7 cellular contexts compared by ENCODE assay signal in the genomic region with DNA sequence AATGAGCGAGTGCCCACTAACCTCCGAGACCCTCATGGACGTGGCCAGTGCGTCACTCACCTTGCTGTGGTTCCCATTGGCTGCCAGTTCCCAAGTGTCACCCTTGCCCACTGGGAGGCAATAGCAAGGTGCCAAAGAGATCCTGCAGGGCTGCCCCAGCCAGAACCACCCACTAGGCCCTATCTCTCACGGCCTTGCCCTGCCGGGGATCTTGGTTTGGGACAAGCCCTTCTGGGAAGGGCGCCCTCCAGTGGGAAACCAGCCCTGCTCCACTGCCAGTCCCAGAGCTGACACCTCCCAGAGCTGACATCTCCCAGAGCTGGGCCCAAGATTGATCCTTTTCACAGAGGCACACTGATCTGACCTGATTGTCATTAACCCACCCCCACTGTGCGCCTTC. TPM values are rescaled to one million over a fixed set of nuclear protein-coding genes. Genes with fewer than 3 reads are reported as not detected.
A peak's percentile ranks its signal among the peaks of the same experiment; 100 is the strongest.
DNase-seq lines count a peak whose midpoint lies in the region; ATAC-seq and TF ChIP-seq lines count a peak whose summit lies in the region.

No MANE protein-coding gene starts in this region.

- H3K36me3 Mint-ChIP-seq in endothelial cell (ENCODE audit: low read depth, unreplicated experiment), result peaks cover 11% of the 10 kb centered on the region
- no peaks in the 10 kb centered on the region for H3K36me3 Mint-ChIP-seq in stimulated activated memory B cell treated with anti-CD40 and anti-IgM and Interleukin-4, amounts not matched to agents 10 μg/mL and 1 μg/mL and 100 μg/mL, for 72 hours

- no peaks in the 10 kb centered on the region for H3K9me3 Mint-ChIP-seq in endothelial cell (ENCODE audit: unreplicated experiment)
- H3K9me3 Mint-ChIP-seq in stimulated activated memory B cell treated with anti-CD40 and anti-IgM and Interleukin-4, amounts not matched to agents 10 μg/mL and 1 μg/mL and 100 μg/mL, for 72 hours, result no peaks in the 10 kb centered on the region

- no peak for ATAC-seq in stimulated activated memory B cell treated with anti-CD40 and anti-IgM and Interleukin-4, amounts not matched to agents 10 μg/mL and 1 μg/mL and 100 μg/mL, for 72 hours
- ATAC-seq in GM21619 (IDR thresholded peaks at IDR 0.05; ENCODE audit: unreplicated experiment), result no peak

- TF ChIP-seq CTCF in GM12875 (IDR thresholded peaks at IDR 0.05; ENCODE audit: borderline replicate concordance, insufficient read depth, low read depth, low read length), result peak; percentile 66
- TF ChIP-seq CTCF in endothelial cell (IDR thresholded peaks at IDR 0.05; ENCODE audit: unreplicated experiment), result peak; percentile 43
- peak; percentile 36 for TF ChIP-seq CTCF in smooth muscle cell (IDR thresholded peaks at IDR 0.05; ENCODE audit: borderline replicate concordance, insufficient read depth, poor library complexity, severe bottlenecking)

- no peak overlapping the region for H3K27ac ChIP-seq in smooth muscle cell (ENCODE audit: low read depth)

- H3K9ac ChIP-seq in smooth muscle cell (ENCODE audit: low read depth), result no peak overlapping the region

- peaks cover 46% of the 10 kb centered on the region for H3K4me1 Mint-ChIP-seq in endothelial cell (ENCODE audit: unreplicated experiment)
- peaks cover 42% of the 10 kb centered on the region for H3K4me1 Mint-ChIP-seq in stimulated activated memory B cell treated with anti-CD40 and anti-IgM and Interleukin-4, amounts not matched to agents 10 μg/mL and 1 μg/mL and 100 μg/mL, for 72 hours

- no peak overlapping the region for H2AFZ ChIP-seq in smooth muscle cell (ENCODE audit: low read depth)

- peaks cover 18% of the 10 kb centered on the region for H4K20me1 ChIP-seq in smooth muscle cell (ENCODE audit: low read depth)

- no peak overlapping the region for H3K4me2 ChIP-seq in smooth muscle cell

- H3K4me1 ChIP-seq in smooth muscle cell (ENCODE audit: low read depth), result peaks cover 18% of the 10 kb centered on the region

- peak overlapping the region; percentile 65 for H3K4me3 Mint-ChIP-seq in endothelial cell (ENCODE audit: unreplicated experiment)
- no peak overlapping the region for H3K4me3 Mint-ChIP-seq in stimulated activated memory B cell treated with anti-CD40 and anti-IgM and Interleukin-4, amounts not matched to agents 10 μg/mL and 1 μg/mL and 100 μg/mL, for 72 hours

- H3K79me2 ChIP-seq in smooth muscle cell (ENCODE audit: low read depth), result peaks cover 13% of the 10 kb centered on the region

- H3K27me3 Mint-ChIP-seq in endothelial cell (ENCODE audit: unreplicated experiment), result peaks cover 7% of the 10 kb centered on the region
- H3K27me3 Mint-ChIP-seq in stimulated activated memory B cell treated with anti-CD40 and anti-IgM and Interleukin-4, amounts not matched to agents 10 μg/mL and 1 μg/mL and 100 μg/mL, for 72 hours, result no peaks in the 10 kb centered on the region

- no peaks in the 10 kb centered on the region for H3K9me3 ChIP-seq in smooth muscle cell (replicated peaks; ENCODE audit: low read depth)

- no peak overlapping the region for H3K4me3 ChIP-seq in GM12875 (ENCODE audit: low read depth, low read length)
- H3K4me3 ChIP-seq in smooth muscle cell, result no peak overlapping the region

- H3K27ac Mint-ChIP-seq in endothelial cell (ENCODE audit: unreplicated experiment), result peak overlapping the region; percentile 36
- no peak overlapping the region for H3K27ac Mint-ChIP-seq in stimulated activated memory B cell treated with anti-CD40 and anti-IgM and Interleukin-4, amounts not matched to agents 10 μg/mL and 1 μg/mL and 100 μg/mL, for 72 hours

- H3K27me3 ChIP-seq in smooth muscle cell (ENCODE audit: low read depth), result no peaks in the 10 kb centered on the region

- 81% methylated on average over 8 of the region's 8 CpGs for WGBS in smooth muscle cell (ENCODE audit: low lambda C conversion rate)

- peaks cover 9% of the 10 kb centered on the region for H3F3A ChIP-seq in smooth muscle cell (ENCODE audit: low read depth)

- DNase-seq in OCI-M1 (lab: John Stamatoyannopoulos, UW), result peak; percentile 70
- peak; percentile 68 for DNase-seq in endothelial cell (ENCODE audit: low spot score)
- DNase-seq in smooth muscle cell (lab: John Stamatoyannopoulos, UW; ENCODE audit: unreplicated experiment), result no peak
- DNase-seq in NCI-H510A (lab: John Stamatoyannopoulos, UW), result no peak

- H3K36me3 ChIP-seq in smooth muscle cell (ENCODE audit: low read depth), result no peaks in the 10 kb centered on the region

RNA-seq across cellular contexts. Expression of gene SELENON, which starts 2.1 kb away (rescaled TPM):
- total RNA-seq in endothelial cell (ENCODE audit: unreplicated experiment) (284 TPM), smooth muscle cell (26.6 and 32.6 TPM in 2 replicates)
- 48.9 and 62.9 TPM in 2 replicates for polyA plus RNA-seq in smooth muscle cell

RNA-seq across cellular contexts. Expression of gene MTFR1L, which starts 21.8 kb away (rescaled TPM):
- total RNA-seq in endothelial cell (ENCODE audit: unreplicated experiment), result 48.1 TPM
- total RNA-seq in smooth muscle cell, result 39.9 and 47.2 TPM in 2 replicates
- polyA plus RNA-seq in smooth muscle cell, result 63.9 and 71.2 TPM in 2 replicates

Comparison
In these comparisons a context has a peak if more than half of its experiments do, and no peak if none do; other contexts are left out.
1. DNase-seq: peak in OCI-M1 (single experiment) and endothelial cell (single experiment); none in smooth muscle cell (single experiment) and NCI-H510A (single experiment).
2. Peak in every context shown above with its lines, with median percentiles within 50 percentile points of each other: CTCF ChIP-seq.